15 cellular contexts compared by ENCODE assay signal in the genomic region with DNA sequence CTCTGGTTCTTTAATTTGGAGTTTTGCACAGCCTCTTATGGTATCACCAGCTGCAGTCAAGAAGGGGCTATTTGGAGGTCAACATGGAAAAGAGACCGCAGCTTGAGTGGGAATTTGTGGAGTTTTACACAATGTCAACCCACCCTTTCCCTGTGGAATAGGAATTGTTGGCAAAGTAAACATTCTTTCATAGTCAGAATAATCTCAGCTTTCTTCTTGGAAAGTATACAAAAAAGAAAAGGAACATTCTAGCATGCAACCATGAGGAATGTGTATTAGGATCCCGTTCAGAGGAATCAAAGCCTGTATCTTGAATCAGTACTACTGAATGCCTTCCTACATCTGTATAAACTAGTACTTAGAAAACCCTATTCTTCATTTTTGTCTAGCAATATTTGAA.
DNase-seq lines count a peak whose midpoint lies in the region; ATAC-seq and TF ChIP-seq lines count a peak whose summit lies in the region.
"Had no signal": no experiment of that assay in that cellular context is flagged by ENCODE, and none has a peak within 500 bp of the region (broad histone marks: within the 10 kb centered on the region; RNA-seq: fewer than 3 reads in every experiment).

No MANE protein-coding gene starts in this region.

- CTCF ChIA-PET in AG04450 (lab: Charles Lee), result interaction anchor here (0.6 to 1.8 kb wide), 4 partner anchors 68 to 180 kb away, joined by 3 to 14 read pairs (median 4); no protein-coding TSS in a partner anchor

- TF ChIP-seq CTCF in AG04450 (IDR thresholded peaks at IDR 0.05; ENCODE audit: low read depth, low read length) (no peak), fibroblast of villous mesenchyme (IDR thresholded peaks at IDR 0.05; ENCODE audit: insufficient read depth, low read depth, low read length) (no peak), psoas muscle (IDR thresholded peaks at IDR 0.05) (no peak)

- H3K4me3 ChIP-seq in AG04450 (ENCODE audit: low read depth, low read length) (no peak overlapping the region), SJSA1 (no peak overlapping the region), fibroblast of villous mesenchyme (ENCODE audit: low read depth, low read length) (no peak overlapping the region), psoas muscle (no peak overlapping the region)

- no peaks in the 10 kb centered on the region for H3K27me3 ChIP-seq in AG04450 (ENCODE audit: control insufficient read depth, insufficient read depth, low read length)
- no peaks in the 10 kb centered on the region for H3K27me3 ChIP-seq in SJSA1 (replicated peaks)
- no peaks in the 10 kb centered on the region for H3K27me3 ChIP-seq in psoas muscle (ENCODE audit: insufficient read depth in 3 of 3, low read length in 2 of 3)
- H3K27me3 ChIP-seq: BE2C had no signal

- intact Hi-C loops in psoas muscle (cut with DNase I), result loop anchor here in 1 of 2 donors (10.0 kb wide), 1 partner anchor 168 kb away; no protein-coding TSS in a partner anchor

- H3K9me3 ChIP-seq in AG04450 (ENCODE audit: control insufficient read depth, insufficient read depth, low read length), result no peaks in the 10 kb centered on the region
- H3K9me3 ChIP-seq in SJSA1 (replicated peaks), result no peaks in the 10 kb centered on the region
- H3K9me3 ChIP-seq in psoas muscle, result no peaks in the 10 kb centered on the region
- H3K9me3 ChIP-seq: BE2C had no signal

- peak in 2 of 4 donors; percentile 30 to 56 for ATAC-seq in psoas muscle
- ATAC-seq in GM19328 (IDR thresholded peaks at IDR 0.05; ENCODE audit: unreplicated experiment), result no peak
- ATAC-seq: esophagus mucosa; naive thymus-derived CD4-positive, alpha-beta T cell had no signal

- DNase-seq in AG04450 (ENCODE audit: low read depth, low spot score) (peak; percentile 15), SJSA1 (ENCODE audit: low read depth in 1 of 2, low spot score in 2 of 2) (peak in 1 of 2 experiments; percentile 29), fibroblast of villous mesenchyme (ENCODE audit: low read depth) (peak; percentile 71), psoas muscle (no peak), HT-29 (ENCODE audit: low spot score) (no peak), NCI-H2029 treated with DMSO at 0.1 percent for 48 hours (lab: John Stamatoyannopoulos, UW) (no peak), NCI-H2171 (lab: John Stamatoyannopoulos, UW) (no peak)
- DNase-seq: activated CD4-positive, alpha-beta memory T cell treated with anti-CD3 and anti-CD28 coated beads, Interleukin-2, amount 10 ng/mL, durations not matched to agents 7 days and 5 days; activated gamma-delta T cell; BE2C; naive thymus-derived CD4-positive, alpha-beta T cell; NCI-H1417 treated with DMSO at 0.1 percent for 48 hours; NCI-H510A treated with DMSO at 0.1 percent for 48 hours had no signal

- H3K27ac ChIP-seq in AG04450 (ENCODE audit: low read depth, low read length) (peak overlapping the region; percentile 68), SJSA1 (peak overlapping the region; percentile 46), psoas muscle (peak overlapping the region; percentile 14)

- H3K36me3 ChIP-seq in SJSA1, result no peaks in the 10 kb centered on the region
- H3K36me3 ChIP-seq in psoas muscle (ENCODE audit: insufficient read depth in 1 of 2, low read depth in 1 of 2), result no peaks in the 10 kb centered on the region
- H3K36me3 ChIP-seq: BE2C had no signal

- POLR2A ChIA-PET in AG04450 (lab: Yijun Ruan, JAX), result interaction anchor here (1.5 kb wide), 1 partner anchor 107 kb away, joined by 11 read pairs; a partner anchor contains a TSS

- H3K4me1 ChIP-seq in SJSA1 (replicated peaks) (peaks cover 10% of the 10 kb centered on the region), psoas muscle (no peaks in the 10 kb centered on the region)

- 4 to 13% (median 6%) methylated on average over 2 of the region's 2 CpGs for WGBS in psoas muscle, 3 donors

Comparison
In these comparisons a context has a peak if more than half of its experiments do, and no peak if none do; other contexts are left out.
1. DNase-seq: peak in AG04450 (single experiment) and fibroblast of villous mesenchyme (single experiment); none in psoas muscle (0 of 2), HT-29 (single experiment), NCI-H2029 treated with DMSO at 0.1 percent for 48 hours (single experiment) and NCI-H2171 (single experiment).
2. H3K27ac ChIP-seq: peak in every context shown above with its lines; median percentile 68 in AG04450; 46 in SJSA1; 14 in psoas muscle.